4 cellular contexts compared by ENCODE assay signal in genomic region chr11:49213161-49213560, GRCh38. TPM values are rescaled to one million over a fixed set of nuclear protein-coding genes. Genes with fewer than 3 reads are reported as not detected.
"Had no signal": no experiment of that assay in that cellular context is flagged by ENCODE, and none has a peak within 500 bp of the region (broad histone marks: within the 10 kb centered on the region; RNA-seq: fewer than 3 reads in every experiment).

No MANE protein-coding gene starts in this region.

RNA-seq across cellular contexts. Expression of gene FOLH1, which starts 4.8 kb away (rescaled TPM):
- total RNA-seq: HT-29, LHCN-M2, MCF 10A, OCI-LY7 had no signal
